ENCODE assay signal across 19 cellular contexts in genomic region chr15:65963911-65964482, GRCh38.
DNase-seq lines count a peak whose midpoint lies in the region; ATAC-seq and TF ChIP-seq lines count a peak whose summit lies in the region.
"Had no signal": no experiment of that assay in that cellular context is flagged by ENCODE, and none has a peak within 500 bp of the region (broad histone marks: within the 10 kb centered on the region; RNA-seq: fewer than 3 reads in every experiment).

No MANE protein-coding gene starts in this region.

- no peaks in the 10 kb centered on the region for H3K36me3 Mint-ChIP-seq in nephron progenitor cell (ENCODE audit: low read depth)
- H3K36me3 Mint-ChIP-seq in activated T-cell treated with anti-CD3 and anti-CD28 coated beads, Interleukin-2, amount 50 U/mL, for 24 hours (ENCODE audit: low read depth), result no peaks in the 10 kb centered on the region
- H3K36me3 Mint-ChIP-seq: CD8-positive, alpha-beta T cell had no signal

- no peaks in the 10 kb centered on the region for H3K4me1 ChIP-seq in HEK293 (ENCODE audit: control insufficient read depth, insufficient read depth, low read length)

- no peak overlapping the region for H3K4me3 Mint-ChIP-seq in nephron progenitor cell
- no peak overlapping the region for H3K4me3 Mint-ChIP-seq in activated T-cell treated with anti-CD3 and anti-CD28 coated beads, Interleukin-2, amount 50 U/mL, for 24 hours
- H3K4me3 Mint-ChIP-seq: CD8-positive, alpha-beta T cell; HFFc6 had no signal

- H3K27ac ChIP-seq in HEK293 (ENCODE audit: extremely low read depth, low read depth, low read length), result no peak overlapping the region
- H3K27ac ChIP-seq: 22Rv1 had no signal

- TF ChIP-seq CTCF in HEK293 (tag by site-specific recombination; IDR thresholded peaks at IDR 0.05), result no peak
- no peak for TF ChIP-seq CTCF in nephron progenitor cell (IDR thresholded peaks at IDR 0.05)

- no peaks in the 10 kb centered on the region for H3K36me3 ChIP-seq in HEK293 (ENCODE audit: control insufficient read depth in 2 of 2, insufficient read depth in 1 of 2, low read length in 2 of 2)
- H3K36me3 ChIP-seq: BE2C had no signal

- H3K4me1 Mint-ChIP-seq in nephron progenitor cell, result peaks cover 26% of the 10 kb centered on the region
- H3K4me1 Mint-ChIP-seq in activated T-cell treated with anti-CD3 and anti-CD28 coated beads, Interleukin-2, amount 50 U/mL, for 24 hours (ENCODE audit: low read depth), result no peaks in the 10 kb centered on the region

- peaks cover 18% of the 10 kb centered on the region for H3K27me3 Mint-ChIP-seq in nephron progenitor cell (ENCODE audit: low read depth, poor library complexity)
- peaks cover 39% of the 10 kb centered on the region for H3K27me3 Mint-ChIP-seq in activated T-cell treated with anti-CD3 and anti-CD28 coated beads, Interleukin-2, amount 50 U/mL, for 24 hours

- CTCF ChIA-PET in HEK293 (lab: Yijun Ruan, JAX), result no interaction called here

- H3K4me3 ChIP-seq in HEK293 (ENCODE audit: low read depth, low read length), result no peak overlapping the region

- ATAC-seq in HG02678 (IDR thresholded peaks at IDR 0.05; ENCODE audit: unreplicated experiment), result no peak
- ATAC-seq in HG02571 (IDR thresholded peaks at IDR 0.05; ENCODE audit: unreplicated experiment), result no peak
- ATAC-seq: CD8-positive, alpha-beta T cell; HepG2 had no signal

- H3K9me3 Mint-ChIP-seq in nephron progenitor cell, result no peaks in the 10 kb centered on the region
- H3K9me3 Mint-ChIP-seq in activated T-cell treated with anti-CD3 and anti-CD28 coated beads, Interleukin-2, amount 50 U/mL, for 24 hours, result no peaks in the 10 kb centered on the region
- H3K9me3 Mint-ChIP-seq: CD8-positive, alpha-beta T cell; HFFc6 had no signal

- H3K9me3 ChIP-seq in HEK293 (ENCODE audit: control insufficient read depth, insufficient read depth, low read depth, low read length), result no peaks in the 10 kb centered on the region
- H3K9me3 ChIP-seq: BE2C had no signal

- H3K27ac Mint-ChIP-seq in nephron progenitor cell, result no peak overlapping the region
- no peak overlapping the region for H3K27ac Mint-ChIP-seq in activated T-cell treated with anti-CD3 and anti-CD28 coated beads, Interleukin-2, amount 50 U/mL, for 24 hours
- H3K27ac Mint-ChIP-seq: CD8-positive, alpha-beta T cell; HFFc6 had no signal

- POLR2A ChIA-PET in HEK293 (lab: Yijun Ruan, JAX), result no interaction called here

- DNase-seq in DMS 273 (lab: John Stamatoyannopoulos, UW; ENCODE audit: unreplicated experiment) (peak; percentile 37), DMS 273 treated with DMSO at 0.1 percent for 48 hours (lab: John Stamatoyannopoulos, UW) (no peak), NCI-H2171 treated with DMSO at 0.1 percent for 48 hours (lab: John Stamatoyannopoulos, UW) (peak; percentile 47), nephron progenitor cell (peak; percentile 30)
- DNase-seq in activated T-cell treated with anti-CD3 and anti-CD28 coated beads, Interleukin-2, amount 50 U/mL, for 24 hours, result no peak
- DNase-seq: BE2C; CD8-positive, alpha-beta T cell; EL; GOT3; HFFc6; NCI-H1417 treated with DMSO at 0.1 percent for 48 hours; NCI-H1930; NCI-H2227 treated with DMSO at 0.1 percent for 48 hours; RPMI8226 had no signal

TF ChIP-seq in HEK293, 187 proteins besides CTCF, POLR2A, EP300 and RAD21:
- no peak for TF ChIP-seq ZNF555 (tag by site-specific recombination; conservative IDR thresholded peaks at IDR 0.05)
- TF ChIP-seq ZNF335 (tag by site-specific recombination; conservative IDR thresholded peaks at IDR 0.05), result no peak
- no peak for TF ChIP-seq ZNF530 (tag by site-specific recombination; IDR thresholded peaks at IDR 0.05; ENCODE audit: low read depth)
- TF ChIP-seq ZNF341 (tag by site-specific recombination; IDR thresholded peaks at IDR 0.05; ENCODE audit: low read depth), result peak; percentile 24; the same call in 1 of the 2 replicates
- TF ChIP-seq, protein P1, sequence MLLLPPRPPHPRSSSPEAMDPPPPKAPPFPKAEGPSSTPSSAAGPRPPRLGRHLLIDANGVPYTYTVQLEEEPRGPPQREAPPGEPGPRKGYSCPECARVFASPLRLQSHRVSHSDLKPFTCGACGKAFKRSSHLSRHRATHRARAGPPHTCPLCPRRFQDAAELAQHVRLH (tag by site-specific recombination; IDR thresholded peaks at IDR 0.05), result no peak
- no peak for TF ChIP-seq ZNF133 (tag by site-specific recombination; IDR thresholded peaks at IDR 0.05)
- no peak for TF ChIP-seq GLI4 (tag by site-specific recombination; IDR thresholded peaks at IDR 0.05)
- 0 out of 2 replicates have a peak, but pooled peaks have one; percentile 25 for TF ChIP-seq ZFHX2 (tag by site-specific recombination; conservative IDR thresholded peaks at IDR 0.05)
- no peak for TF ChIP-seq ZNF658 (tag by site-specific recombination; IDR thresholded peaks at IDR 0.05)
- no peak for TF ChIP-seq ZIC2 (tag by site-specific recombination; IDR thresholded peaks at IDR 0.05)
- no peak for TF ChIP-seq ZNF211 (tag by site-specific recombination; IDR thresholded peaks at IDR 0.05; ENCODE audit: low read depth)
- TF ChIP-seq MZF1 (tag by site-specific recombination; IDR thresholded peaks at IDR 0.05; ENCODE audit: borderline replicate concordance), result no peak
- TF ChIP-seq ZBTB26 (tag by site-specific recombination; optimal IDR thresholded peaks at IDR 0.05), result no peak
- no peak for TF ChIP-seq WT1 (tag by site-specific recombination; IDR thresholded peaks at IDR 0.05)
- TF ChIP-seq ZBTB10 (tag by site-specific recombination; IDR thresholded peaks at IDR 0.05), result no peak
- no peak for TF ChIP-seq ZNF184 (tag by site-specific recombination; IDR thresholded peaks at IDR 0.05)

Comparison
In these comparisons a context has a peak if more than half of its experiments do, and no peak if none do; other contexts are left out.
1. DNase-seq: peak in DMS 273 (single experiment), NCI-H2171 treated with DMSO at 0.1 percent for 48 hours (single experiment) and nephron progenitor cell (single experiment); none in DMS 273 treated with DMSO at 0.1 percent for 48 hours (single experiment) and activated T-cell treated with anti-CD3 and anti-CD28 coated beads, Interleukin-2, amount 50 U/mL, for 24 hours (single experiment).